In the genomic region with DNA sequence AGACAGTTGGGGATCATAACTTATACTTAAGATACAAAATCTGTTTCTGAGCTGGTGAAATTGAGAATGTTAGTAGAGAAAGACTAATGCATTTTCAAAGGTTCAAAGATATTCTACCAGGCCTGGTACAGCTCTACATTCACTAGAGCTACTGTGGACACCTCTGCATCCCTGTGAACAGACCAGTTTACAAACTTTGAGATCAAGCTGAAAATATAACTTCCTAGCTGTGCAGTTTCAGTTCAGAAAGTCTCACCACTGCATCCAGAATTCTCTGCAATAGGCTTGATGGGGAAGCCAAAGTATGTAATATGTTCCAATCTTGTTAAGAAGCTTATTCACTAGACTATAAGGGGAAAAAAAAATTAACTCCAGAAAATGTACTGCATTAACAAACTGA, we compare ENCODE assay signal across 15 cellular contexts.
DNase-seq lines count a peak whose midpoint lies in the region; ATAC-seq and TF ChIP-seq lines count a peak whose summit lies in the region.
"Had no signal": no experiment of that assay in that cellular context is flagged by ENCODE, and none has a peak within 500 bp of the region (broad histone marks: within the 10 kb centered on the region; RNA-seq: fewer than 3 reads in every experiment).

No MANE protein-coding gene starts in this region.

- H3K14ac ChIP-seq in IMR-90 (replicated peaks; ENCODE audit: low read depth, low read length): no peak overlapping the region

- H2AK5ac ChIP-seq in IMR-90 (ENCODE audit: low read depth, low read length): no peak overlapping the region

- H3K9ac ChIP-seq in IMR-90 (ENCODE audit: low read depth, low read length): no peak overlapping the region
- H3K9ac ChIP-seq: GM23248 had no signal

- H3K23ac ChIP-seq in IMR-90 (ENCODE audit: low read depth, low read length): no peak overlapping the region

- TF ChIP-seq CTCF in IMR-90 (conservative IDR thresholded peaks at IDR 0.05; ENCODE audit: low read depth, low read length): no peak
- no peak for TF ChIP-seq CTCF in fibroblast of the aortic adventitia (IDR thresholded peaks at IDR 0.05; ENCODE audit: insufficient read depth, low read length)
- TF ChIP-seq CTCF in osteoblast (IDR thresholded peaks at IDR 0.05; ENCODE audit: extremely low read depth, low read depth, low read length): no peak

- H2BK5ac ChIP-seq in IMR-90 (ENCODE audit: low read depth, low read length, poor library complexity, severe bottlenecking): no peak overlapping the region

- no peak overlapping the region; the same call in 1 of the 2 replicates for H3K4ac ChIP-seq in IMR-90 (ENCODE audit: low read depth, low read length)

- dilution Hi-C loops in IMR-90 (cut with HindIII; ENCODE audit: low sequenced_read_pairs, unreplicated experiment): no loop called here

- H3K79me2 ChIP-seq in osteoblast (ENCODE audit: insufficient read depth, low read length): no peaks in the 10 kb centered on the region

- no peaks in the 10 kb centered on the region for H3K27me3 ChIP-seq in IMR-90 (ENCODE audit: control insufficient read depth, insufficient read depth, low read length)
- H3K27me3 ChIP-seq in osteoblast (ENCODE audit: insufficient read depth, low read length): no peaks in the 10 kb centered on the region
- H3K27me3 ChIP-seq: BE2C had no signal

- no peak for DNase-seq in IMR-90
- peak; percentile 81 for DNase-seq in RPMI8226
- peak; percentile 2 for DNase-seq in fibroblast of the aortic adventitia (ENCODE audit: low read depth)
- no peak for DNase-seq in osteoblast (ENCODE audit: insufficient read length, low spot score, missing footprints)
- no peak for DNase-seq in cortex of kidney (lab: John Stamatoyannopoulos, UW)
- DNase-seq in activated CD8-positive, alpha-beta memory T cell treated with anti-CD3 and anti-CD28 coated beads, Interleukin-2, amount 50 U/mL, for 48 hours: no peak
- no peak for DNase-seq in GOT3 (lab: John Stamatoyannopoulos, UW)
- DNase-seq: CD4-positive, alpha-beta T cell; NCI-H2029; NCI-H510A; NCI-H774 had no signal

- TF ChIP-seq RAD21 in IMR-90 (IDR thresholded peaks at IDR 0.05; ENCODE audit: low read length): no peak

- H3K27ac ChIP-seq in IMR-90 (ENCODE audit: insufficient read depth, low read length) (no peak overlapping the region), osteoblast (ENCODE audit: low read depth, low read length) (no peak overlapping the region)
- H3K27ac ChIP-seq: GM23248, HL-60 had no signal

- no peak overlapping the region for H3K56ac ChIP-seq in IMR-90 (ENCODE audit: extremely low read depth, insufficient read depth, low read length)

- H4K20me1 ChIP-seq in IMR-90 (ENCODE audit: insufficient read depth, low read length): no peaks in the 10 kb centered on the region
- no peaks in the 10 kb centered on the region for H4K20me1 ChIP-seq in osteoblast (ENCODE audit: insufficient read depth, low read length)

- intact Hi-C loops in IMR-90 (cut with micrococcal nuclease): loop anchor here (2.0 to 10.0 kb wide), 3 partner anchors 344 to 674 kb away; a partner anchor contains a TSS

- no peak overlapping the region for H2BK20ac ChIP-seq in IMR-90 (ENCODE audit: low read depth, low read length)

- H3K36me3 ChIP-seq in IMR-90 (ENCODE audit: control insufficient read depth, insufficient read depth, low read length): no peaks in the 10 kb centered on the region
- H3K36me3 ChIP-seq in osteoblast (ENCODE audit: insufficient read depth, low read length): no peaks in the 10 kb centered on the region
- H3K36me3 ChIP-seq: BE2C had no signal

- no peaks in the 10 kb centered on the region for H3K79me1 ChIP-seq in IMR-90 (ENCODE audit: low read depth in 1 of 2, low read length in 2 of 2)

- H3K4me1 ChIP-seq in IMR-90 (ENCODE audit: control insufficient read depth, insufficient read depth, low read length): peaks cover 3% of the 10 kb centered on the region
- H3K4me1 ChIP-seq in osteoblast (ENCODE audit: insufficient read depth, low read length): peaks cover 12% of the 10 kb centered on the region

- no peak overlapping the region for H4K8ac ChIP-seq in IMR-90 (ENCODE audit: low read depth in 2 of 2, low read length in 2 of 2)

- no peak overlapping the region for H2AFZ ChIP-seq in IMR-90 (replicated peaks; ENCODE audit: low read length, poor library complexity)
- peak overlapping the region; percentile 48 for H2AFZ ChIP-seq in osteoblast (ENCODE audit: low read length)

- H4K91ac ChIP-seq in IMR-90 (ENCODE audit: insufficient read depth, low read depth, low read length): no peak overlapping the region

- peak overlapping the region; percentile 17; the same call in 1 of the 2 replicates for H4K5ac ChIP-seq in IMR-90 (ENCODE audit: low read depth, low read length)

- TF ChIP-seq POLR2A in IMR-90 (IDR thresholded peaks at IDR 0.05; ENCODE audit: low read depth, low read length): no peak

- H3K4me3 ChIP-seq in IMR-90 (ENCODE audit: insufficient read depth, low read depth, low read length): no peak overlapping the region
- no peak overlapping the region for H3K4me3 ChIP-seq in fibroblast of the aortic adventitia (ENCODE audit: low read depth, low read length)
- no peak overlapping the region for H3K4me3 ChIP-seq in osteoblast (ENCODE audit: insufficient read depth, low read length)
- H3K4me3 ChIP-seq: GM23248 had no signal

- H3K9me3 ChIP-seq in IMR-90 (ENCODE audit: control insufficient read depth, insufficient read depth, low read length) (no peaks in the 10 kb centered on the region), osteoblast (ENCODE audit: low read depth, low read length) (no peaks in the 10 kb centered on the region)
- H3K9me3 ChIP-seq: BE2C had no signal

- no peak overlapping the region for H2AK9ac ChIP-seq in IMR-90 (replicated peaks; ENCODE audit: low read depth, low read length, poor library complexity)

- POLR2A ChIA-PET in IMR-90 (lab: Charles Lee; ENCODE audit: unreplicated experiment): no interaction called here

- no peak overlapping the region for H2BK120ac ChIP-seq in IMR-90 (ENCODE audit: low read depth, low read length)

- in situ Hi-C loops in IMR-90 (cut with MboI; ENCODE audit: low sequenced_read_pairs): loop anchor here (25.0 kb wide), 1 partner anchor 678 kb away; a partner anchor contains a TSS

- no peak for ATAC-seq in IMR-90 (ENCODE audit: low read depth)
- ATAC-seq: Right ventricle myocardium inferior had no signal

- H3K4me2 ChIP-seq in IMR-90 (ENCODE audit: low read depth, low read length) (no peak overlapping the region), osteoblast (ENCODE audit: insufficient read depth, low read length) (no peak overlapping the region)

- no peak overlapping the region for H2BK15ac ChIP-seq in IMR-90 (ENCODE audit: low read depth, low read length)

- H3K18ac ChIP-seq in IMR-90 (ENCODE audit: low read depth, low read length): peak overlapping the region; percentile 16; the same call in 1 of the 2 replicates

- 0 out of 2 replicates have a peak, but pooled peaks cover 3% of the 10 kb centered on the region for H3K9me1 ChIP-seq in IMR-90 (ENCODE audit: insufficient read depth, low read length)

- BruUV-seq in IMR-90 (replicated peaks; lab: Mats Ljungman, UMichigan): no TSS peak

- CTCF ChIA-PET in IMR-90 (lab: Yijun Ruan, JAX): interaction anchor here (0.9 to 1.1 kb wide), 6 partner anchors 11 to 219 kb away, joined by 3 to 5 read pairs (median 4); no protein-coding TSS in a partner anchor

TF ChIP-seq in IMR-90, 13 proteins besides CTCF, POLR2A, EP300 and RAD21:
- TF ChIP-seq FOS (IDR thresholded peaks at IDR 0.05; ENCODE audit: low read depth, low read length): no peak
- TF ChIP-seq CEBPB (IDR thresholded peaks at IDR 0.05; ENCODE audit: low read depth, low read length): no peak
- no peak for TF ChIP-seq MAZ (IDR thresholded peaks at IDR 0.05; ENCODE audit: borderline replicate concordance, low read depth, low read length)
- TF ChIP-seq NFE2L2 (IDR thresholded peaks at IDR 0.05; ENCODE audit: low read depth, low read length): no peak
- no peak for TF ChIP-seq RFX5 (IDR thresholded peaks at IDR 0.05; ENCODE audit: low read depth, low read length)
- TF ChIP-seq MAFK (IDR thresholded peaks at IDR 0.05; ENCODE audit: low read depth, low read length): no peak
- TF ChIP-seq BHLHE40 (IDR thresholded peaks at IDR 0.05; ENCODE audit: low read depth, low read length): no peak
- TF ChIP-seq, protein P1, sequence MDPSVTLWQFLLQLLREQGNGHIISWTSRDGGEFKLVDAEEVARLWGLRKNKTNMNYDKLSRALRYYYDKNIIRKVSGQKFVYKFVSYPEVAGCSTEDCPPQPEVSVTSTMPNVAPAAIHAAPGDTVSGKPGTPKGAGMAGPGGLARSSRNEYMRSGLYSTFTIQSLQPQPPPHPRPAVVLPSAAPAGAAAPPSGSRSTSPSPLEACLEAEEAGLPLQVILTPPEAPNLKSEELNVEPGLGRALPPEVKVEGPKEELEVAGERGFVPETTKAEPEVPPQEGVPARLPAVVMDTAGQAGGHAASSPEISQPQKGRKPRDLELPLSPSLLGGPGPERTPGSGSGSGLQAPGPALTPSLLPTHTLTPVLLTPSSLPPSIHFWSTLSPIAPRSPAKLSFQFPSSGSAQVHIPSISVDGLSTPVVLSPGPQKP (IDR thresholded peaks at IDR 0.05; ENCODE audit: borderline replicate concordance, low read depth, low read length): no peak
- TF ChIP-seq, protein P2, sequence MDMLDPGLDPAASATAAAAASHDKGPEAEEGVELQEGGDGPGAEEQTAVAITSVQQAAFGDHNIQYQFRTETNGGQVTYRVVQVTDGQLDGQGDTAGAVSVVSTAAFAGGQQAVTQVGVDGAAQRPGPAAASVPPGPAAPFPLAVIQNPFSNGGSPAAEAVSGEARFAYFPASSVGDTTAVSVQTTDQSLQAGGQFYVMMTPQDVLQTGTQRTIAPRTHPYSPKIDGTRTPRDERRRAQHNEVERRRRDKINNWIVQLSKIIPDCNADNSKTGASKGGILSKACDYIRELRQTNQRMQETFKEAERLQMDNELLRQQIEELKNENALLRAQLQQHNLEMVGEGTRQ (IDR thresholded peaks at IDR 0.05; ENCODE audit: low read depth, low read length): no peak

Comparison
In these comparisons a context has a peak if more than half of its experiments do, and no peak if none do; other contexts are left out.
1. DNase-seq: peak in RPMI8226 (single experiment) and fibroblast of the aortic adventitia (single experiment); none in IMR-90 (single experiment), osteoblast (single experiment), cortex of kidney (single experiment), activated CD8-positive, alpha-beta memory T cell treated with anti-CD3 and anti-CD28 coated beads, Interleukin-2, amount 50 U/mL, for 48 hours (single experiment) and GOT3 (single experiment).